8 cellular contexts compared by ENCODE assay signal in the genomic region with DNA sequence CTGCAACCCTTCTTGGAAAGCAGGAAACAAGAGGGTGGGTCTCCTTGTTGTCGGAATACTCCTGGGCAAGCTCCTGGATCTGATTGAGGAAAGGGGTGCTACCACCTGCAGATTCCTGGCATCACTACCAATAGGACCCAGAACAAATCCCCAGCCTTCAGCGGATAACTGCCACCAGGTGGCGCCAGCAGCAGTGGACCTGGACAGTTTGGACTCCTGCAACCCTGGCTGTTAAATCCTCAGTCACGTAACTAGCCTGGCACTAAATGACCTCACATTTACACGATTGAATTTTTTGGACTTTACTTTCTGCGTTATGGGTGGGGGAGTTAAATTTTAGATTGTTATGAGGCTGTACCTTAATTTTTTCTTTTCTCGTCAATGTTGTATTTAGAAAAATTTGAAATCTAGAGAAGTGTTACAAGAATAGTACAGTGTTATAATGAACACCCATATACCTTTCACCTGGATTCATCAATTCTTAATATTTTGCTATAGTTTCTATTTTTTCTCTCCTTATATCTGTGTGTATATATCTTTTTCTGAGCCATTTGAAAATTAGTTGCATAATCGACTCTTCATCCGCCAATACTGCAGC.
DNase-seq lines count a peak whose midpoint lies in the region; ATAC-seq and TF ChIP-seq lines count a peak whose summit lies in the region.

No MANE protein-coding gene starts in this region.

- no peaks in the 10 kb centered on the region for H3K9me3 Mint-ChIP-seq in CD4-positive, alpha-beta T cell
- no peaks in the 10 kb centered on the region for H3K9me3 Mint-ChIP-seq in natural killer cell treated with Interleukin-12 subunit alpha and Interleukin-12 subunit beta and Interleukin-15 and Interleukin-18, amount 100 ng/mL, for 72 hours
- no peaks in the 10 kb centered on the region for H3K9me3 Mint-ChIP-seq in type B pancreatic cell

- POLR2A ChIA-PET in CD4-positive, alpha-beta T cell (lab: Charles Lee) = no interaction called here

- no peak overlapping the region for H3K27ac ChIP-seq in CD4-positive, alpha-beta T cell (ENCODE audit: low read depth, low read length)

- peaks cover 9% of the 10 kb centered on the region for H3K27me3 Mint-ChIP-seq in CD4-positive, alpha-beta T cell
- H3K27me3 Mint-ChIP-seq in natural killer cell treated with Interleukin-12 subunit alpha and Interleukin-12 subunit beta and Interleukin-15 and Interleukin-18, amount 100 ng/mL, for 72 hours = peaks cover 7 to 16% of the 10 kb centered on the region in 2 donors
- H3K27me3 Mint-ChIP-seq in type B pancreatic cell = peaks cover 4% of the 10 kb centered on the region

- H3K36me3 Mint-ChIP-seq in CD4-positive, alpha-beta T cell (ENCODE audit: low read depth) = no peaks in the 10 kb centered on the region
- no peaks in the 10 kb centered on the region for H3K36me3 Mint-ChIP-seq in natural killer cell treated with Interleukin-12 subunit alpha and Interleukin-12 subunit beta and Interleukin-15 and Interleukin-18, amount 100 ng/mL, for 72 hours
- H3K36me3 Mint-ChIP-seq in type B pancreatic cell = no peaks in the 10 kb centered on the region

- peak in 6 of 10 experiments; percentile 5 to 46 (median 12) for DNase-seq in CD4-positive, alpha-beta T cell
- peak; percentile 13 for DNase-seq in NCI-H2196 treated with DMSO at 0.1 percent for 48 hours (lab: John Stamatoyannopoulos, UW; ENCODE audit: unreplicated experiment)
- peak; percentile 11 to 20 for DNase-seq in activated CD4-positive, alpha-beta T cell treated with anti-CD3 and anti-CD28 coated beads, Interleukin-2, amount 50 U/mL, for 24 hours (ENCODE audit: low read depth in 1 of 2, low spot score in 1 of 2)
- DNase-seq in natural killer cell treated with Interleukin-12 subunit alpha and Interleukin-12 subunit beta and Interleukin-15 and Interleukin-18, amount 100 ng/mL, for 72 hours (ENCODE audit: low spot score) = peak; percentile 67
- peak; percentile 79 for DNase-seq in type B pancreatic cell (ENCODE audit: extremely low spot score, unreplicated experiment)

- H3K4me3 Mint-ChIP-seq in CD4-positive, alpha-beta T cell = no peak overlapping the region
- no peak overlapping the region for H3K4me3 Mint-ChIP-seq in natural killer cell treated with Interleukin-12 subunit alpha and Interleukin-12 subunit beta and Interleukin-15 and Interleukin-18, amount 100 ng/mL, for 72 hours
- H3K4me3 Mint-ChIP-seq in type B pancreatic cell = no peak overlapping the region

- no peaks in the 10 kb centered on the region for H3K4me1 Mint-ChIP-seq in CD4-positive, alpha-beta T cell (ENCODE audit: low read depth)
- H3K4me1 Mint-ChIP-seq in natural killer cell treated with Interleukin-12 subunit alpha and Interleukin-12 subunit beta and Interleukin-15 and Interleukin-18, amount 100 ng/mL, for 72 hours (ENCODE audit: low read depth in 2 of 2) = no peaks in the 10 kb centered on the region
- peaks cover 12% of the 10 kb centered on the region for H3K4me1 Mint-ChIP-seq in type B pancreatic cell (ENCODE audit: unreplicated experiment)

- peaks cover 7% of the 10 kb centered on the region for H3K27me3 ChIP-seq in CD4-positive, alpha-beta T cell (ENCODE audit: control insufficient read depth, insufficient read depth, low read length)

- intact Hi-C loops in CD4-positive, alpha-beta T cell (cut with DNase I, micrococcal nuclease) = no loop called here

- no peak overlapping the region for H3K27ac Mint-ChIP-seq in CD4-positive, alpha-beta T cell
- H3K27ac Mint-ChIP-seq in natural killer cell treated with Interleukin-12 subunit alpha and Interleukin-12 subunit beta and Interleukin-15 and Interleukin-18, amount 100 ng/mL, for 72 hours = no peak overlapping the region
- no peak overlapping the region for H3K27ac Mint-ChIP-seq in type B pancreatic cell

- H3K9me3 ChIP-seq in CD4-positive, alpha-beta T cell (ENCODE audit: control insufficient read depth, low read length) = no peaks in the 10 kb centered on the region

- CTCF ChIA-PET in CD4-positive, alpha-beta T cell (lab: Charles Lee) = no interaction called here

- ATAC-seq in CD4-positive, alpha-beta T cell (ENCODE audit: poor library complexity) = no peak
- peak; percentile 74 for ATAC-seq in GM19035 (IDR thresholded peaks at IDR 0.05; ENCODE audit: unreplicated experiment)
- ATAC-seq in HG03175 (IDR thresholded peaks at IDR 0.05; ENCODE audit: unreplicated experiment) = peak; percentile 85
- peak; percentile 46 for ATAC-seq in esophagus mucosa
- ATAC-seq in natural killer cell treated with Interleukin-12 subunit alpha and Interleukin-12 subunit beta and Interleukin-15 and Interleukin-18, amount 100 ng/mL, for 72 hours = peak; percentile 54 to 61

- peak; percentile 45 for TF ChIP-seq CTCF in CD4-positive, alpha-beta T cell (IDR thresholded peaks at IDR 0.05)
- TF ChIP-seq CTCF in type B pancreatic cell (conservative IDR thresholded peaks at IDR 0.05) = peak; percentile 91

Comparison
In these comparisons a context has a peak if more than half of its experiments do, and no peak if none do; other contexts are left out.
1. DNase-seq: peak in every context shown above with its lines; median percentile 79 in type B pancreatic cell; 67 in natural killer cell treated with Interleukin-12 subunit alpha and Interleukin-12 subunit beta and Interleukin-15 and Interleukin-18, amount 100 ng/mL, for 72 hours; 16 in activated CD4-positive, alpha-beta T cell treated with anti-CD3 and anti-CD28 coated beads, Interleukin-2, amount 50 U/mL, for 24 hours; 13 in NCI-H2196 treated with DMSO at 0.1 percent for 48 hours; 12 in CD4-positive, alpha-beta T cell.